In the genomic region with DNA sequence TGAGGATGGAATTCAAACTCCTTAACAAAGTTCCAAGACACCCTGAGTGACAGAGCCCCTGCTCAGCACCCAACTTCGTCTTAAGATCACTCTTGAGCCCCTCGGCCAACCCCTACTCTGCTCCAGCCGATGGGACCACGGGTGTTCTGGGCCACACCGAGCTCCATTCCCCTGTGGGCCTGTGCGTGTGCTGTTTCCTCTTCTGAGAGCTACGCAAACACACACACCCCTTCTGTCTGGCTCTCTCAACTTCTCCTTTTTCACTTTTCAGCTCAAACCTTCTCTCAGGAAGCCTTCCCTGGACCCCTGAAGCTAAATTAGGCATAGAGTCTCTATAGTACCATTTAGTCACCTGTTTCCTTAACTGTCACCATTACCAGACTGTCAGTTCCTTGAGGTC, we compare ENCODE assay signal across 11 cellular contexts. TPM values are rescaled to one million over a fixed set of nuclear protein-coding genes. Genes with fewer than 3 reads are reported as not detected.
A peak's percentile ranks its signal among the peaks of the same experiment; 100 is the strongest.
DNase-seq lines count a peak whose midpoint lies in the region; ATAC-seq and TF ChIP-seq lines count a peak whose summit lies in the region.
"Had no signal": no experiment of that assay in that cellular context is flagged by ENCODE, and none has a peak within 500 bp of the region (broad histone marks: within the 10 kb centered on the region; RNA-seq: fewer than 3 reads in every experiment).

No MANE protein-coding gene starts in this region.

- H3K4me1 ChIP-seq in BLaER1 (peaks cover 27% of the 10 kb centered on the region), esophagus muscularis mucosa (peaks cover 58 to 99% (median 73%) of the 10 kb centered on the region in 4 donors)

- no peak for ATAC-seq in HG03439 (IDR thresholded peaks at IDR 0.05; ENCODE audit: unreplicated experiment)
- no peak for ATAC-seq in HG03457 (IDR thresholded peaks at IDR 0.05; ENCODE audit: unreplicated experiment)
- no peak for ATAC-seq in HG03097 (IDR thresholded peaks at IDR 0.05; ENCODE audit: low FRiP score, unreplicated experiment)

- peak overlapping the region; percentile 32 for H3K4me2 ChIP-seq in BLaER1

- no peaks in the 10 kb centered on the region for H3K9me3 ChIP-seq in BLaER1
- no peaks in the 10 kb centered on the region for H3K9me3 ChIP-seq in esophagus muscularis mucosa

- H3K36me3 ChIP-seq in BLaER1 (no peaks in the 10 kb centered on the region), esophagus muscularis mucosa (peaks cover 10 to 34% (median 22%) of the 10 kb centered on the region in 4 donors)

- no peak for TF ChIP-seq EP300 in esophagus muscularis mucosa (IDR thresholded peaks at IDR 0.05)

- H3K4me3 ChIP-seq in BLaER1: no peak overlapping the region
- H3K4me3 ChIP-seq in esophagus muscularis mucosa: peak overlapping the region in 3 of 4 donors; percentile 18 to 45 (median 29)

- intact Hi-C loops in esophagus muscularis mucosa (cut with DNase I): no loop called here
- intact Hi-C loops in posterior vena cava (cut with DNase I): loop anchor here in 1 of 2 donors (10.0 kb wide), 1 partner anchor 194 kb away; no protein-coding TSS in a partner anchor

- TF ChIP-seq POLR2A in esophagus muscularis mucosa (IDR thresholded peaks at IDR 0.05; ENCODE audit: low read depth): no peak

- no peak overlapping the region for H3K27ac ChIP-seq in BLaER1
- peak overlapping the region; percentile 61 to 79 (median 66) for H3K27ac ChIP-seq in esophagus muscularis mucosa (replicated peaks in 1 of 4)

- DNase-seq in NOMO-1 treated with DMSO at 0.1 percent for 48 hours (lab: John Stamatoyannopoulos, UW; ENCODE audit: unreplicated experiment): peak; percentile 68
- no peak for DNase-seq in esophagus muscularis mucosa (ENCODE audit: extremely low spot score)
- peak; percentile 81 for DNase-seq in posterior vena cava (ENCODE audit: low spot score)
- no peak for DNase-seq in epidermal melanocyte (ENCODE audit: insufficient read length, low spot score)
- DNase-seq: activated naive CD4-positive, alpha-beta T cell treated with Interleukin-2 at 50 U/mL for 16 hours; NCI-H226; stimulated activated CD4-positive, alpha-beta T cell treated with anti-CD3 and anti-CD28 coated beads, Interleukin-1b, Interleukin-23, amount 100 ng/mL, for 48 hours had no signal

- H4K20me1 ChIP-seq in BLaER1: no peaks in the 10 kb centered on the region

- no peaks in the 10 kb centered on the region for H3K27me3 ChIP-seq in BLaER1
- H3K27me3 ChIP-seq in esophagus muscularis mucosa: peaks cover 0 to 4% (median 0%) of the 10 kb centered on the region in 4 donors

- no peak overlapping the region for H3K9ac ChIP-seq in BLaER1

- WGBS in esophagus muscularis mucosa: 60% methylated on average over 7 of the region's 7 CpGs

- TF ChIP-seq CTCF in esophagus muscularis mucosa (IDR thresholded peaks at IDR 0.05): no peak

RNA-seq across cellular contexts. Expression of gene NNMT, which starts 37.5 kb away (rescaled TPM):
- total RNA-seq in esophagus muscularis mucosa (100 to 1,000 TPM in 3 of 4 donors, 10 to 100 TPM in 1; 88.9 to 599 (median 293) TPM), posterior vena cava (100 to 1,000 TPM; 631 to 647 TPM)

Comparison
In these comparisons a context has a peak if more than half of its experiments do, and no peak if none do; other contexts are left out.
1. DNase-seq: peak in NOMO-1 treated with DMSO at 0.1 percent for 48 hours (single experiment) and posterior vena cava (single experiment); none in esophagus muscularis mucosa (single experiment) and epidermal melanocyte (single experiment).